9 cellular contexts compared by ENCODE assay signal in the genomic region with DNA sequence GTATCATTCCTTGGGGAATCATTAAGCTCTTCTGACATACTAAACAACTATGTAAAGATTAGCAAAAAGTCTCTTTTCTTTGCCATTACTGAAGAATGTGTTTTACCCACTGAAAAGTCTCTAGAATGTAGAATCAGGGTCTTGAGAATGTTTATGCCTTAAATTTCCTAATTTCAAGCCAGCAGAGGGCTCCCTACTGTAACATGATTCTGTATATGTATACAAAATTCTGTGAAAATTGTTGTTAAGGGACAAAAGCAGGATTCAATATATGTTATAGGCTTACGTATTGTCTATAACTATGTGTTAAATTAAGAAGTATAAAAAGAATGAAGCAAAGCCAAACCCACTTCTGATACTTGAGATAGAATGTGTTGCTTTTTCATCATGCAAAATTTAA.
A peak's percentile ranks its signal among the peaks of the same experiment; 100 is the strongest.
DNase-seq lines count a peak whose midpoint lies in the region; TF ChIP-seq lines count a peak whose summit lies in the region.
"Had no signal": no experiment of that assay in that cellular context is flagged by ENCODE, and none has a peak within 500 bp of the region (broad histone marks: within the 10 kb centered on the region; RNA-seq: fewer than 3 reads in every experiment).

No MANE protein-coding gene starts in this region.

- H3K27ac Mint-ChIP-seq in activated CD4-positive, alpha-beta T cell treated with anti-CD3 and anti-CD28 coated beads, Interleukin-2, amount 10 ng/mL, durations not matched to agents 24 days and 14 days, result no peak overlapping the region
- H3K27ac Mint-ChIP-seq: activated naive CD4-positive, alpha-beta T cell treated with anti-CD3 and anti-CD28 coated beads, Interleukin-2, amount 50 U/mL, for 24 hours had no signal

- intact Hi-C loops in activated CD4-positive, alpha-beta T cell treated with anti-CD3 and anti-CD28 coated beads, Interleukin-2, amount 10 ng/mL, durations not matched to agents 24 days and 14 days (cut with micrococcal nuclease), result no loop called here

- H3K27me3 ChIP-seq in Loucy (ENCODE audit: insufficient read depth, low read length, poor library complexity, severe bottlenecking) (no peaks in the 10 kb centered on the region), brain microvascular endothelial cell (replicated peaks) (no peaks in the 10 kb centered on the region)

- no peaks in the 10 kb centered on the region for H3K9me2 ChIP-seq in Loucy (replicated peaks; ENCODE audit: low read depth, low read length)

- no peak overlapping the region for H3K27ac ChIP-seq in brain microvascular endothelial cell

- no peak overlapping the region for H3K9ac ChIP-seq in Loucy (ENCODE audit: low read depth, low read length, poor library complexity, severe bottlenecking)

- H4K20me1 ChIP-seq in Loucy (ENCODE audit: insufficient read depth, low read length, poor library complexity, severe bottlenecking), result no peaks in the 10 kb centered on the region

- H2AFZ ChIP-seq in Loucy (ENCODE audit: low read length), result peak overlapping the region; percentile 63; the same call in 1 of the 2 replicates

- H3K4me1 Mint-ChIP-seq in activated CD4-positive, alpha-beta T cell treated with anti-CD3 and anti-CD28 coated beads, Interleukin-2, amount 10 ng/mL, durations not matched to agents 24 days and 14 days, result no peaks in the 10 kb centered on the region
- H3K4me1 Mint-ChIP-seq: activated naive CD4-positive, alpha-beta T cell treated with anti-CD3 and anti-CD28 coated beads, Interleukin-2, amount 50 U/mL, for 24 hours had no signal

- no peaks in the 10 kb centered on the region for H3K9me3 Mint-ChIP-seq in activated CD4-positive, alpha-beta T cell treated with anti-CD3 and anti-CD28 coated beads, Interleukin-2, amount 10 ng/mL, durations not matched to agents 24 days and 14 days

- H3K79me2 ChIP-seq in Loucy (ENCODE audit: insufficient read depth, low read length), result no peaks in the 10 kb centered on the region

- DNase-seq in NCI-H1092 treated with DMSO at 0.1 percent for 48 hours (lab: John Stamatoyannopoulos, UW) (peak; percentile 31), NCI-H1092 (lab: John Stamatoyannopoulos, UW) (no peak), brain microvascular endothelial cell (peak; percentile 10), myocyte (ENCODE audit: low read depth) (peak; percentile 29), GDM1 (lab: John Stamatoyannopoulos, UW) (no peak), NCI-H82 (lab: John Stamatoyannopoulos, UW) (no peak)
- DNase-seq in activated CD4-positive, alpha-beta T cell treated with anti-CD3 and anti-CD28 coated beads, Interleukin-2, amount 10 ng/mL, durations not matched to agents 24 days and 14 days, result no peak

- in situ Hi-C loops in brain microvascular endothelial cell (cut with HindIII; ENCODE audit: low pct_ligation_motif_present, low sequenced_read_pairs), result no loop called here

- H3K27me3 Mint-ChIP-seq in activated CD4-positive, alpha-beta T cell treated with anti-CD3 and anti-CD28 coated beads, Interleukin-2, amount 10 ng/mL, durations not matched to agents 24 days and 14 days, result no peaks in the 10 kb centered on the region
- H3K27me3 Mint-ChIP-seq: activated naive CD4-positive, alpha-beta T cell treated with anti-CD3 and anti-CD28 coated beads, Interleukin-2, amount 50 U/mL, for 24 hours had no signal

- H3K4me3 ChIP-seq in Loucy (ENCODE audit: low read length, poor library complexity, severe bottlenecking) (no peak overlapping the region), brain microvascular endothelial cell (ENCODE audit: low read depth, low read length) (no peak overlapping the region)

- H3K9me3 ChIP-seq in Loucy (ENCODE audit: insufficient read depth, low read depth, low read length), result no peaks in the 10 kb centered on the region

- H3K4me2 ChIP-seq in Loucy (ENCODE audit: low read depth, low read length, poor library complexity, severe bottlenecking), result no peak overlapping the region

- H3F3A ChIP-seq in Loucy (ENCODE audit: low read depth), result no peaks in the 10 kb centered on the region

- H3K36me3 Mint-ChIP-seq in activated CD4-positive, alpha-beta T cell treated with anti-CD3 and anti-CD28 coated beads, Interleukin-2, amount 10 ng/mL, durations not matched to agents 24 days and 14 days (ENCODE audit: low read depth), result no peaks in the 10 kb centered on the region
- H3K36me3 Mint-ChIP-seq: activated naive CD4-positive, alpha-beta T cell treated with anti-CD3 and anti-CD28 coated beads, Interleukin-2, amount 50 U/mL, for 24 hours had no signal

- H3K36me3 ChIP-seq in Loucy (ENCODE audit: insufficient read depth, low read length), result no peaks in the 10 kb centered on the region
- no peaks in the 10 kb centered on the region for H3K36me3 ChIP-seq in brain microvascular endothelial cell (replicated peaks)

- H3K4me1 ChIP-seq in Loucy (ENCODE audit: insufficient read depth, low read length, poor library complexity, severe bottlenecking), result peaks cover 4% of the 10 kb centered on the region

- TF ChIP-seq CTCF in Loucy (conservative IDR thresholded peaks at IDR 0.05; ENCODE audit: low read length), result peak; percentile 84
- TF ChIP-seq CTCF in brain microvascular endothelial cell (IDR thresholded peaks at IDR 0.05; ENCODE audit: low read depth, low read length, missing control alignments), result peak; percentile 41

- H3K4me3 Mint-ChIP-seq in activated CD4-positive, alpha-beta T cell treated with anti-CD3 and anti-CD28 coated beads, Interleukin-2, amount 10 ng/mL, durations not matched to agents 24 days and 14 days, result no peak overlapping the region
- H3K4me3 Mint-ChIP-seq: activated naive CD4-positive, alpha-beta T cell treated with anti-CD3 and anti-CD28 coated beads, Interleukin-2, amount 50 U/mL, for 24 hours had no signal

Comparison
In these comparisons a context has a peak if more than half of its experiments do, and no peak if none do; other contexts are left out.
1. DNase-seq: peak in NCI-H1092 treated with DMSO at 0.1 percent for 48 hours (single experiment), brain microvascular endothelial cell (single experiment) and myocyte (single experiment); none in NCI-H1092 (single experiment), activated CD4-positive, alpha-beta T cell treated with anti-CD3 and anti-CD28 coated beads, Interleukin-2, amount 10 ng/mL, durations not matched to agents 24 days and 14 days (single experiment), GDM1 (single experiment) and NCI-H82 (single experiment).